Comparison of ENCODE assay signal across 13 cellular contexts in genomic region chr1:32104127-32104526, GRCh38.
"Had no signal": no experiment of that assay in that cellular context is flagged by ENCODE, and none has a peak within 500 bp of the region (broad histone marks: within the 10 kb centered on the region; RNA-seq: fewer than 3 reads in every experiment).

No MANE protein-coding gene starts in this region.

- H3K9me3 Mint-ChIP-seq: activated naive CD8-positive, alpha-beta T cell treated with anti-CD3 and anti-CD28 coated beads, Interleukin-2, amount 10 ng/mL, durations not matched to agents 7 days and 5 days; activated T-helper 1 cell treated with anti-CD3 and anti-CD28 coated beads, Interleukin-12 subunit alpha, Interleukin-12 subunit beta, Interleukin-2, Interleukin-4 antibody, amounts not matched to agents 30 ng/mL and 10 ng/mL and 1 ng/mL, durations not matched to agents 14 hours and 24 hours and 36 hours; brain had no signal

- H3K4me3 Mint-ChIP-seq: activated naive CD8-positive, alpha-beta T cell treated with anti-CD3 and anti-CD28 coated beads, Interleukin-2, amount 10 ng/mL, durations not matched to agents 7 days and 5 days; activated T-helper 1 cell treated with anti-CD3 and anti-CD28 coated beads, Interleukin-12 subunit alpha, Interleukin-12 subunit beta, Interleukin-2, Interleukin-4 antibody, amounts not matched to agents 30 ng/mL and 10 ng/mL and 1 ng/mL, durations not matched to agents 14 hours and 24 hours and 36 hours had no signal

- H3K27me3 Mint-ChIP-seq: activated naive CD8-positive, alpha-beta T cell treated with anti-CD3 and anti-CD28 coated beads, Interleukin-2, amount 10 ng/mL, durations not matched to agents 7 days and 5 days had no signal

- H3K27ac Mint-ChIP-seq: activated naive CD8-positive, alpha-beta T cell treated with anti-CD3 and anti-CD28 coated beads, Interleukin-2, amount 10 ng/mL, durations not matched to agents 7 days and 5 days; activated T-helper 1 cell treated with anti-CD3 and anti-CD28 coated beads, Interleukin-12 subunit alpha, Interleukin-12 subunit beta, Interleukin-2, Interleukin-4 antibody, amounts not matched to agents 30 ng/mL and 10 ng/mL and 1 ng/mL, durations not matched to agents 14 hours and 24 hours and 36 hours had no signal

- ATAC-seq: activated CD4-positive, CD25-positive, alpha-beta regulatory T cell treated with anti-CD3 and anti-CD28 coated beads, Interleukin-2, amount 50 U/mL, for 24 hours had no signal

- DNase-seq: activated CD4-positive, alpha-beta T cell treated with anti-CD3 and anti-CD28 coated beads, Interleukin-2, amount 50 U/mL, for 1 hour; activated CD8-positive, alpha-beta memory T cell treated with anti-CD3 and anti-CD28 coated beads for 24 hours; activated naive CD4-positive, alpha-beta T cell; activated naive CD8-positive, alpha-beta T cell treated with anti-CD3 and anti-CD28 coated beads, Interleukin-2, amount 10 ng/mL, durations not matched to agents 7 days and 5 days; cerebellar nuclear complex; effector CD8-positive, alpha-beta T cell; foreskin fibroblast; hypothalamus; stimulated activated CD4-positive, alpha-beta T cell treated with anti-CD3 and anti-CD28 coated beads, Interleukin-12 subunit alpha, Interleukin-12 subunit beta, amount 100 ng/mL, for 4 hours; stimulated activated CD4-positive, alpha-beta T cell treated with anti-CD3 and anti-CD28 coated beads, Interleukin-2, amount 100 ng/mL, for 24 hours had no signal
